9 cellular contexts compared by ENCODE assay signal in the genomic region with DNA sequence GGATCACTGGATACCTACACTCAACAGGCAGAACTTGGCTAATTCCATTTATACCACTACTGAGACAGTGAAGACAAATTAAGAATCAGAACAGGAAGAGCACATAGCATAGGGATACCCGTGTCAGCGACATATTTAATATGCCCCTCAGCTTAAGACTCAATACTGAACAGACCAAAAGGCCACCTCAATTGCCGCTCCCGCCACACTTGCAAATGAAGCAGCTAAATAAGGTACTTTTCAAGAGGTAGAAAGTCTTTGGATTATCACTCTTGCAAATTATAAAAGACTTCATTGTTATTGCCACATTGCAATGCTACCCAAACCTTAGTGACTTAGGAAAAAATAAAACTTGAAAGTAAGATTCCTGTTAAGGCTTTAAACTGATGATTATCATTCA. TPM values are rescaled to one million over a fixed set of nuclear protein-coding genes. Genes with fewer than 3 reads are reported as not detected.
A peak's percentile ranks its signal among the peaks of the same experiment; 100 is the strongest.
DNase-seq lines count a peak whose midpoint lies in the region; ATAC-seq, FAIRE-seq and TF ChIP-seq lines count a peak whose summit lies in the region.
"Had no signal": no experiment of that assay in that cellular context is flagged by ENCODE, and none has a peak within 500 bp of the region (broad histone marks: within the 10 kb centered on the region; RNA-seq: fewer than 3 reads in every experiment).

No MANE protein-coding gene starts in this region.

- peaks cover 9% of the 10 kb centered on the region for H3K79me1 ChIP-seq in neuronal stem cell (ENCODE audit: low read depth, low read length)

- H3K18ac ChIP-seq in neuronal stem cell (ENCODE audit: low read length), result no peak overlapping the region

- no peak overlapping the region for H2AK5ac ChIP-seq in neuronal stem cell (ENCODE audit: low read depth, low read length)

- no peak overlapping the region for H2BK12ac ChIP-seq in neuronal stem cell (ENCODE audit: low read length)

- H3K27ac Mint-ChIP-seq in CD4-positive, CD25-positive, alpha-beta regulatory T cell, result peak overlapping the region; percentile 34 to 88 (median 83)

- H3F3A ChIP-seq in MM.1S (ENCODE audit: insufficient read depth, low read length), result peaks cover 9% of the 10 kb centered on the region; the same call in 1 of the 2 replicates

- no peaks in the 10 kb centered on the region for H3K9me3 ChIP-seq in CD4-positive, CD25-positive, alpha-beta regulatory T cell (ENCODE audit: control insufficient read depth in 2 of 2, low read length in 2 of 2)
- H3K9me3 ChIP-seq in MM.1S (replicated peaks; ENCODE audit: insufficient read depth, low read length) (no peaks in the 10 kb centered on the region), neuronal stem cell (replicated peaks in 1 of 2; ENCODE audit: control insufficient read depth in 2 of 2, insufficient read depth in 1 of 2, low read depth in 1 of 2, low read length in 2 of 2) (no peaks in the 10 kb centered on the region)
- no peaks in the 10 kb centered on the region for H3K9me3 ChIP-seq in effector memory CD4-positive, alpha-beta T cell (ENCODE audit: control insufficient read depth, low read length)

- peaks cover 42% of the 10 kb centered on the region for H4K20me1 ChIP-seq in MM.1S (ENCODE audit: insufficient read depth, low read length)

- H3K4me1 Mint-ChIP-seq in CD4-positive, CD25-positive, alpha-beta regulatory T cell, result peaks cover 38 to 65% (median 50%) of the 10 kb centered on the region in 4 donors

- H3K9ac ChIP-seq in MM.1S (ENCODE audit: low read length), result no peak overlapping the region
- no peak overlapping the region for H3K9ac ChIP-seq in neuronal stem cell (ENCODE audit: low read depth, low read length, poor library complexity)

- H2BK5ac ChIP-seq in neuronal stem cell (ENCODE audit: low read length), result no peak overlapping the region

- ATAC-seq in CD4-positive, CD25-positive, alpha-beta regulatory T cell (ENCODE audit: low read depth in 2 of 2), result no peak
- no peak for ATAC-seq in GM18519 (IDR thresholded peaks at IDR 0.05; ENCODE audit: low FRiP score, unreplicated experiment)
- no peak for ATAC-seq in GM21825 (IDR thresholded peaks at IDR 0.05; ENCODE audit: unreplicated experiment)

- peaks cover 5% of the 10 kb centered on the region for H3K27me3 Mint-ChIP-seq in CD4-positive, CD25-positive, alpha-beta regulatory T cell

- no peak for FAIRE-seq in GM12892 (lab: Jason Lieb, UNC)

- H3K4me2 ChIP-seq in MM.1S (ENCODE audit: low read depth, low read length) (peak overlapping the region; percentile 97), neuronal stem cell (ENCODE audit: insufficient read depth, low read length, poor library complexity, severe bottlenecking) (peak overlapping the region; percentile 23)

- H4K91ac ChIP-seq in neuronal stem cell (ENCODE audit: low read depth, low read length, poor library complexity), result no peak overlapping the region

- peaks cover 39% of the 10 kb centered on the region for H3K36me3 ChIP-seq in CD4-positive, CD25-positive, alpha-beta regulatory T cell (ENCODE audit: control insufficient read depth, insufficient read depth, low read length)
- peaks cover 17% of the 10 kb centered on the region for H3K36me3 ChIP-seq in MM.1S (replicated peaks; ENCODE audit: insufficient read depth, low read length)
- H3K36me3 ChIP-seq in effector memory CD4-positive, alpha-beta T cell (ENCODE audit: control insufficient read depth, insufficient read depth, low read length), result peaks cover 24% of the 10 kb centered on the region
- peaks cover 18 to 71% of the 10 kb centered on the region in 2 donors for H3K36me3 ChIP-seq in neuronal stem cell (replicated peaks in 1 of 2; ENCODE audit: control insufficient read depth in 2 of 2, insufficient read depth in 2 of 2, low read length in 2 of 2)

- peaks cover 81% of the 10 kb centered on the region for H3K79me2 ChIP-seq in MM.1S (ENCODE audit: low read length)

- no peak overlapping the region for H3K14ac ChIP-seq in neuronal stem cell (ENCODE audit: low read length)

- no peaks in the 10 kb centered on the region for H3K9me2 ChIP-seq in MM.1S (replicated peaks; ENCODE audit: insufficient read depth, low read length)

- no peak for DNase-seq in CD4-positive, CD25-positive, alpha-beta regulatory T cell
- DNase-seq in MM.1S (no peak), neuronal stem cell (ENCODE audit: low spot score) (no peak), GM12892 (ENCODE audit: insufficient read length) (no peak), NCI-H1105 treated with DMSO at 0.1 percent for 48 hours (lab: John Stamatoyannopoulos, UW) (no peak)
- no peak for DNase-seq in effector memory CD4-positive, alpha-beta T cell

- H3K4me1 ChIP-seq in CD4-positive, CD25-positive, alpha-beta regulatory T cell (ENCODE audit: control insufficient read depth, insufficient read depth, low read length, poor library complexity, severe bottlenecking), result peaks cover 41% of the 10 kb centered on the region
- peaks cover 18% of the 10 kb centered on the region for H3K4me1 ChIP-seq in MM.1S (ENCODE audit: low read length)
- H3K4me1 ChIP-seq in effector memory CD4-positive, alpha-beta T cell (ENCODE audit: control insufficient read depth, insufficient read depth, low read length, poor library complexity, severe bottlenecking), result peaks cover 26% of the 10 kb centered on the region
- H3K4me1 ChIP-seq in neuronal stem cell (ENCODE audit: control insufficient read depth in 2 of 2, insufficient read depth in 1 of 2, low read depth in 1 of 2, low read length in 2 of 2), result peaks cover 8 to 12% of the 10 kb centered on the region in 2 donors

- no peak; the same call in 1 of the 2 replicates for TF ChIP-seq POLR2A in GM12892 (IDR thresholded peaks at IDR 0.05; ENCODE audit: low read depth, low read length)

- H2AFZ ChIP-seq in MM.1S (ENCODE audit: low read length) (no peak overlapping the region), neuronal stem cell (ENCODE audit: low read length) (no peak overlapping the region)

- H3K27me3 ChIP-seq in CD4-positive, CD25-positive, alpha-beta regulatory T cell (ENCODE audit: control insufficient read depth, insufficient read depth, low read length), result no peaks in the 10 kb centered on the region
- H3K27me3 ChIP-seq in MM.1S (replicated peaks; ENCODE audit: insufficient read depth, low read length) (no peaks in the 10 kb centered on the region), neuronal stem cell (ENCODE audit: control insufficient read depth in 3 of 3, insufficient read depth in 3 of 3, low read depth in 1 of 3, low read length in 3 of 3) (no peaks in the 10 kb centered on the region)
- H3K27me3 ChIP-seq in effector memory CD4-positive, alpha-beta T cell (replicated peaks; ENCODE audit: control insufficient read depth, insufficient read depth, low read length, poor library complexity, severe bottlenecking), result no peaks in the 10 kb centered on the region

- no CpG with 5 or more reads among the region's 4 CpGs for WGBS in neuronal stem cell (ENCODE audit: extremely low coverage in 2 of 2, insufficient read length in 2 of 2, insufficient replicate concordance in 1 of 2), 2 donors

- peaks cover 54% of the 10 kb centered on the region for H3K36me3 Mint-ChIP-seq in CD4-positive, CD25-positive, alpha-beta regulatory T cell

- peak overlapping the region; percentile 99 for H3K4me3 ChIP-seq in CD4-positive, CD25-positive, alpha-beta regulatory T cell (ENCODE audit: low read depth, low read length)
- H3K4me3 ChIP-seq in MM.1S (ENCODE audit: low read length) (no peak overlapping the region), neuronal stem cell (ENCODE audit: low read length in 2 of 2) (peak overlapping the region in 1 of 2 donors; percentile 96)
- peak overlapping the region; percentile 96 for H3K4me3 ChIP-seq in effector memory CD4-positive, alpha-beta T cell (ENCODE audit: insufficient read depth, low read depth, low read length, poor library complexity, severe bottlenecking)

- peak overlapping the region; percentile 95 to 99 (median 96) for H3K4me3 Mint-ChIP-seq in CD4-positive, CD25-positive, alpha-beta regulatory T cell

- H4K8ac ChIP-seq in neuronal stem cell (ENCODE audit: low read depth, low read length), result no peak overlapping the region

- no peak overlapping the region for H2BK120ac ChIP-seq in neuronal stem cell (ENCODE audit: low read depth, low read length)

- no peak overlapping the region for H3K23ac ChIP-seq in neuronal stem cell (ENCODE audit: low read depth, low read length, poor library complexity)

- TF ChIP-seq CTCF in MM.1S (IDR thresholded peaks at IDR 0.05; ENCODE audit: low read length), result no peak

- peak overlapping the region; percentile 100 for H3K27ac ChIP-seq in CD4-positive, CD25-positive, alpha-beta regulatory T cell (ENCODE audit: insufficient read depth, low read length, poor library complexity, severe bottlenecking)
- no peak overlapping the region for H3K27ac ChIP-seq in MM.1S (ENCODE audit: low read length)
- H3K27ac ChIP-seq in effector memory CD4-positive, alpha-beta T cell (ENCODE audit: insufficient read depth, low read length, poor library complexity, severe bottlenecking), result peak overlapping the region; percentile 15
- no peak overlapping the region for H3K27ac ChIP-seq in neuronal stem cell (replicated peaks; ENCODE audit: low read length)

- H3K4ac ChIP-seq in neuronal stem cell (ENCODE audit: low read length), result no peak overlapping the region

- H3K9me3 Mint-ChIP-seq in CD4-positive, CD25-positive, alpha-beta regulatory T cell, result peaks cover 0 to 2% (median 0%) of the 10 kb centered on the region in 7 donors

- no peak overlapping the region for H2BK15ac ChIP-seq in neuronal stem cell (ENCODE audit: low read length)

RNA-seq across cellular contexts. Expression of a gene that starts 3.1 kb away (rescaled TPM):
- 658 TPM for total RNA-seq in CD4-positive, CD25-positive, alpha-beta regulatory T cell
- polyA plus RNA-seq in CD4-positive, CD25-positive, alpha-beta regulatory T cell, result 10 to 100 TPM; 36.5 to 45.7 (median 41.3) TPM
- 260 TPM for polyA plus RNA-seq in neuronal stem cell (2013, experiment 1 of 2)
- polyA plus RNA-seq in neuronal stem cell (2013, experiment 2 of 2), result 263 TPM
- polyA plus RNA-seq in GM12892 (2012; ENCODE audit: missing spikeins), result 218 TPM

RNA-seq across cellular contexts. Expression of a gene that starts 35.1 kb away (rescaled TPM):
- not detected for total RNA-seq in CD4-positive, CD25-positive, alpha-beta regulatory T cell
- under 1 TPM in 3 of 4 donors, not detected in 1; 0.38 to 0.71 (median 0.42) TPM for polyA plus RNA-seq in CD4-positive, CD25-positive, alpha-beta regulatory T cell
- polyA plus RNA-seq in neuronal stem cell (2013, experiment 1 of 2), result 11.1 TPM
- polyA plus RNA-seq in neuronal stem cell (2013, experiment 2 of 2), result 11.0 TPM
- polyA plus RNA-seq in GM12892 (2012; ENCODE audit: missing spikeins), result 0.34 TPM

RNA-seq across cellular contexts. Expression of a gene that starts 48.0 kb away (rescaled TPM):
- not detected for total RNA-seq in CD4-positive, CD25-positive, alpha-beta regulatory T cell
- polyA plus RNA-seq in CD4-positive, CD25-positive, alpha-beta regulatory T cell, result not detected
- 6.0 TPM for polyA plus RNA-seq in neuronal stem cell (2013, experiment 1 of 2)
- polyA plus RNA-seq in neuronal stem cell (2013, experiment 2 of 2), result 5.6 TPM
- polyA plus RNA-seq in GM12892 (2012; ENCODE audit: missing spikeins), result not detected
- total RNA-seq: NCI-H460 had no signal

Comparison
In these comparisons a context has a peak if more than half of its experiments do, and no peak if none do; other contexts are left out.
1. H3K27ac ChIP-seq: peak in CD4-positive, CD25-positive, alpha-beta regulatory T cell (single experiment) and effector memory CD4-positive, alpha-beta T cell (single experiment); none in MM.1S (single experiment) and neuronal stem cell (single experiment).